11 cellular contexts compared by ENCODE assay signal in genomic region chr17:76643553-76644148, GRCh38. TPM values are rescaled to one million over a fixed set of nuclear protein-coding genes. Genes with fewer than 3 reads are reported as not detected.
A peak's percentile ranks its signal among the peaks of the same experiment; 100 is the strongest.
DNase-seq lines count a peak whose midpoint lies in the region; ATAC-seq, FAIRE-seq and TF ChIP-seq lines count a peak whose summit lies in the region.
"Had no signal": no experiment of that assay in that cellular context is flagged by ENCODE, and none has a peak within 500 bp of the region (broad histone marks: within the 10 kb centered on the region; RNA-seq: fewer than 3 reads in every experiment).

Gene ST6GALNAC1, minus strand, starts transcription at chr17:76643757. Its CDS starts 119 bp downstream, at chr17:76643638.

- no peak for TF ChIP-seq POLR2A in GM12891 (IDR thresholded peaks at IDR 0.05; ENCODE audit: low read depth, low read length)

- DNase-seq in activated CD4-positive, alpha-beta T cell treated with anti-CD3 and anti-CD28 coated beads for 4 hours = peak; percentile 21 to 22
- DNase-seq in epithelial cell of prostate (ENCODE audit: low read depth, low spot score) (peak; percentile 54), NCI-H1436 treated with DMSO at 0.1 percent for 48 hours (lab: John Stamatoyannopoulos, UW) (no peak), Karpas-422 (no peak), GM12891 (ENCODE audit: insufficient read length, low spot score) (no peak)
- DNase-seq: DMS79 treated with DMSO at 0.1 percent for 48 hours, MM.1S, posterior cingulate gyrus had no signal

- TF ChIP-seq RAD21 in Ishikawa (IDR thresholded peaks at IDR 0.05; ENCODE audit: low read depth) = no peak

- H3K79me2 ChIP-seq in Karpas-422 (ENCODE audit: low read length) = no peaks in the 10 kb centered on the region

- no peak within 1 kb of the TSS for H3K4me2 ChIP-seq in Karpas-422 (ENCODE audit: low read depth, low read length, poor library complexity, severe bottlenecking)

- peaks cover 0 to 3% (median under 1%) of the 10 kb centered on the region in 3 donors for H3K27me3 ChIP-seq in skeletal muscle tissue (ENCODE audit: control insufficient read depth in 3 of 3, insufficient read depth in 3 of 3, low read length in 3 of 3)
- H3K27me3 ChIP-seq in Karpas-422 (ENCODE audit: low read length) = no peaks in the 10 kb centered on the region

- FAIRE-seq in GM12891 (lab: Jason Lieb, UNC) = no peak

- H4K20me1 ChIP-seq in Karpas-422 (ENCODE audit: insufficient read depth, low read depth, low read length) = no peaks in the 10 kb centered on the region

- H3K4me1 ChIP-seq in skeletal muscle tissue (ENCODE audit: control insufficient read depth in 3 of 3, insufficient read depth in 3 of 3, low read length in 3 of 3) = peaks cover 0 to 4% (median 0%) of the 10 kb centered on the region in 3 donors
- H3K4me1 ChIP-seq in Karpas-422 (ENCODE audit: low read length) = no peaks in the 10 kb centered on the region

- ATAC-seq in GM18909 (IDR thresholded peaks at IDR 0.05; ENCODE audit: poor library complexity, unreplicated experiment) = no peak

- H3K4me3 ChIP-seq in skeletal muscle tissue (ENCODE audit: low read length in 3 of 3) (peak within 1 kb of the TSS in 1 of 3 donors; percentile 41), Karpas-422 (ENCODE audit: low read length) (no peak within 1 kb of the TSS)

- H3K36me3 ChIP-seq in skeletal muscle tissue (ENCODE audit: control insufficient read depth in 3 of 3, insufficient read depth in 3 of 3, low read length in 3 of 3) (no peaks in the 10 kb centered on the region), Karpas-422 (ENCODE audit: insufficient read depth, low read length) (no peaks in the 10 kb centered on the region)

- no peaks in the 10 kb centered on the region for H3K9me3 ChIP-seq in skeletal muscle tissue (ENCODE audit: control insufficient read depth in 3 of 3, low read length in 3 of 3)
- H3K9me3 ChIP-seq in Karpas-422 (ENCODE audit: low read length) = no peaks in the 10 kb centered on the region; the same call in 1 of the 2 replicates

- H3K9ac ChIP-seq in skeletal muscle tissue (ENCODE audit: low read depth in 1 of 3, low read length in 3 of 3) (peak within 1 kb of the TSS in 1 of 3 donors; percentile 16), Karpas-422 (ENCODE audit: low read length) (no peak within 1 kb of the TSS)

- peak; percentile 64; the same call in 1 of the 2 replicates for TF ChIP-seq EP300 in Ishikawa (IDR thresholded peaks at IDR 0.05; ENCODE audit: borderline replicate concordance)

- no peaks in the 10 kb centered on the region for H3K9me2 ChIP-seq in Karpas-422 (replicated peaks; ENCODE audit: insufficient read depth, low read length)

- H3K27ac ChIP-seq in epithelial cell of prostate (peak within 1 kb of the TSS; percentile 70), skeletal muscle tissue (ENCODE audit: low read depth, low read length) (peak within 1 kb of the TSS; percentile 25), Karpas-422 (ENCODE audit: low read length) (no peak within 1 kb of the TSS)

- H2AFZ ChIP-seq in Karpas-422 (ENCODE audit: low read length) = no peak within 1 kb of the TSS

TF ChIP-seq in Ishikawa, 13 proteins besides CTCF, POLR2A, EP300 and RAD21:
- TF ChIP-seq, protein P1, sequence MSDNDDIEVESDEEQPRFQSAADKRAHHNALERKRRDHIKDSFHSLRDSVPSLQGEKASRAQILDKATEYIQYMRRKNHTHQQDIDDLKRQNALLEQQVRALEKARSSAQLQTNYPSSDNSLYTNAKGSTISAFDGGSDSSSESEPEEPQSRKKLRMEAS (IDR thresholded peaks at IDR 0.05) = peak; percentile 84; the same call in 1 of the 2 replicates
- TF ChIP-seq ZBTB7A (IDR thresholded peaks at IDR 0.05; ENCODE audit: low read depth) (no peak), TCF12 (IDR thresholded peaks at IDR 0.05; ENCODE audit: low read depth) (peak; percentile 60), EGR1 (IDR thresholded peaks at IDR 0.05) (no peak)

TF ChIP-seq in GM12891, 5 proteins besides CTCF, POLR2A, EP300 and RAD21:
- TF ChIP-seq PAX5 (IDR thresholded peaks at IDR 0.05; ENCODE audit: insufficient read depth, low read length, severe bottlenecking) = no peak
- TF ChIP-seq SPI1 (IDR thresholded peaks at IDR 0.05; ENCODE audit: low read depth, low read length) = no peak
- no peak for TF ChIP-seq TAF1 (IDR thresholded peaks at IDR 0.05; ENCODE audit: low read depth, low read length)
- no peak for TF ChIP-seq POLR2AphosphoS5 (IDR thresholded peaks at IDR 0.05; ENCODE audit: low read depth, low read length)
- no peak for TF ChIP-seq POU2F2 (IDR thresholded peaks at IDR 0.05; ENCODE audit: low read depth, low read length)

RNA-seq across cellular contexts. Expression of gene ST6GALNAC1, which starts in this region (rescaled TPM):
- total RNA-seq in skeletal muscle tissue = not detected
- total RNA-seq in Karpas-422 (2014; rRNA removed; shearing (Covaris generic); ENCODE audit: low replicate concordance) = not detected in 2 replicates
- not detected for polyA plus RNA-seq in GM12891 (2012; ENCODE audit: low read depth, missing spikeins)

Comparison
In these comparisons a context has a peak if more than half of its experiments do, and no peak if none do; other contexts are left out.
1. DNase-seq: peak in activated CD4-positive, alpha-beta T cell treated with anti-CD3 and anti-CD28 coated beads for 4 hours (2 of 2) and epithelial cell of prostate (single experiment); none in NCI-H1436 treated with DMSO at 0.1 percent for 48 hours (single experiment), Karpas-422 (single experiment) and GM12891 (single experiment).